In genomic region chr14:95134304-95134933, GRCh38 we compare ENCODE assay signal across 16 cellular contexts. TPM values are rescaled to one million over a fixed set of nuclear protein-coding genes. Genes with fewer than 3 reads are reported as not detected.
A peak's percentile ranks its signal among the peaks of the same experiment; 100 is the strongest.
DNase-seq lines count a peak whose midpoint lies in the region; ATAC-seq, FAIRE-seq and TF ChIP-seq lines count a peak whose summit lies in the region.
"Had no signal": no experiment of that assay in that cellular context is flagged by ENCODE, and none has a peak within 500 bp of the region (broad histone marks: within the 10 kb centered on the region; RNA-seq: fewer than 3 reads in every experiment).

No MANE protein-coding gene starts in this region.

- TF ChIP-seq CTCF in HFFc6 (IDR thresholded peaks at IDR 0.05) (no peak), omental fat pad (IDR thresholded peaks at IDR 0.05) (no peak)

- H3K9me3 Mint-ChIP-seq in HFFc6 = no peaks in the 10 kb centered on the region
- H3K9me3 Mint-ChIP-seq: CD8-positive, alpha-beta memory T cell had no signal

- H3K27me3 Mint-ChIP-seq in HFFc6 (ENCODE audit: insufficient read depth) = peaks cover 2% of the 10 kb centered on the region; the same call in 1 of the 2 replicates

- peaks cover 51% of the 10 kb centered on the region for H3K4me1 Mint-ChIP-seq in HFFc6 (ENCODE audit: low read depth)

- FAIRE-seq in GM12892 (lab: Jason Lieb, UNC) = no peak
- FAIRE-seq: H1 had no signal

- H3K36me3 Mint-ChIP-seq in HFFc6 (ENCODE audit: low read depth) = peaks cover 13% of the 10 kb centered on the region

- DNase-seq in HFFc6 = no peak
- peak; percentile 29 to 31 for DNase-seq in dermis microvascular lymphatic vessel endothelial cell (ENCODE audit: low read depth in 2 of 2)
- DNase-seq in omental fat pad (ENCODE audit: low spot score) = no peak
- no peak for DNase-seq in NOMO-1 treated with DMSO at 0.1 percent for 48 hours (lab: John Stamatoyannopoulos, UW; ENCODE audit: unreplicated experiment)
- no peak for DNase-seq in GM12892 (ENCODE audit: insufficient read length)
- DNase-seq in NCI-H187 treated with DMSO at 0.1 percent for 48 hours (lab: John Stamatoyannopoulos, UW) = no peak
- DNase-seq: activated CD4-positive, CD25-positive, alpha-beta regulatory T cell; activated gamma-delta T cell treated with Interleukin-2 at 50 U/mL for 16 hours; CD8-positive, alpha-beta memory T cell; GDM1; KBM-7; NCI-H1694 treated with DMSO at 0.1 percent for 48 hours; stimulated activated naive CD4-positive, alpha-beta T cell had no signal

- no peak overlapping the region for H3K4me3 Mint-ChIP-seq in HFFc6
- H3K4me3 Mint-ChIP-seq: CD8-positive, alpha-beta memory T cell had no signal

- ATAC-seq in GM18861 (IDR thresholded peaks at IDR 0.05; ENCODE audit: unreplicated experiment) (peak; percentile 53), omental fat pad (ENCODE audit: low FRiP score) (peak; percentile 53)
- ATAC-seq: SK-N-SH treated with all-trans-retinoic acid at 6 μM for 48 hours had no signal

- peak overlapping the region; percentile 40; the same call in 1 of the 2 replicates for H3K27ac Mint-ChIP-seq in HFFc6

- no peak for TF ChIP-seq POLR2A in GM12892 (IDR thresholded peaks at IDR 0.05; ENCODE audit: low read depth, low read length)

RNA-seq across cellular contexts. Expression of gene DICER1, which starts 22.9 kb away (rescaled TPM):
- total RNA-seq in HFFc6 (2021; fragmentation: NEBNext Ultra II Directional; extraction: Animal tissue kit (Norgen Biotek cat#: 25700)) = 10 to 100 TPM; 34.0 to 40.0 (median 37.6) TPM
- total RNA-seq in dermis microvascular lymphatic vessel endothelial cell (24.8 and 27.8 TPM in 2 replicates), omental fat pad (100 to 1,000 TPM in 2 of 4 donors, 10 to 100 TPM in 2; 64.7 to 137 (median 87.6) TPM)
- polyA plus RNA-seq in GM12892 (2012; ENCODE audit: missing spikeins) = 21.2 TPM

Comparison
In these comparisons a context has a peak if more than half of its experiments do, and no peak if none do; other contexts are left out.
1. DNase-seq: peak in dermis microvascular lymphatic vessel endothelial cell (2 of 2); none in HFFc6 (single experiment), omental fat pad (single experiment), NOMO-1 treated with DMSO at 0.1 percent for 48 hours (single experiment), GM12892 (single experiment) and NCI-H187 treated with DMSO at 0.1 percent for 48 hours (single experiment).